8 cellular contexts compared by ENCODE assay signal in the genomic region with DNA sequence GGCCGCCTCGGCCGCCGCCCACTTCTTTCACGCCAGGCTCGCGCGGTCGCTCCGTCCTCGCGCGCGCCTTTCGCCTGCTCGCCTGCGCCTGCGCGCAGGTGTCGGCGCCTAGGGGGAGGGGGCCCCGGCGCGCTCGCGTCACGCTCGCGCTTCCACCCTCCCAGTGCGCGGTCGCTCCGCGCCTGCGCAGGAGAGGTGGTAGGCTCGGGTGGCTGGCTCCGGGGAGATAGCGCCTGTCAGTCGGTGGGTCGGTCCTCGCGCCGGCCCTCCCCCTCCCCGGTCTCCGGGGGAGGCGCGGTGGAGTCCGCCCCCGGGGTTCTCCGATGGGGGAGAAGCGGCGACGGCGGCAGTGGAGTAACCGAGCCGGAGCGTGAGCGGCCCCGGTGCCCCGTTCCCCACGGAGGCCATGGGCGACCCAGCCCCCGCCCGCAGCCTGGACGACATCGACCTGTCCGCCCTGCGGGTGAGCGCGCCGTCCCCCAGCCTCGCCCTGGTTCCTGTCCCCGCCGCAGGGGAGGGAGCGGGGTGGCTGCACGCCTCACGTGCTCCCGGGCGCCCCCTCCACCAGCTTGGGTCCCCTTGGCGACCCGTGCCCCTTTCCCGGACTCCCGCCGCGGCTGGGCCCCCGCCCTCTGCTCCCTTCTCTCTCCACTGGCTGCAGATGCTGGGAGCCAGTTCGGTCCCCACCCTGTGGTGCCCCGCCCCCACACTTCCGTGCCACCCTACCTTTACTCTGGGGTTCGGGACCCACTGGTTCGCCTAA.
DNase-seq lines count a peak whose midpoint lies in the region; ATAC-seq and TF ChIP-seq lines count a peak whose summit lies in the region.

A gene (plus strand): TSS at position 163 of the 763 bp plus-strand sequence. CDS start 244 bp downstream, at position 407.

- peak within 1 kb of the TSS; percentile 90 to 94 (median 94) for H3K27ac Mint-ChIP-seq in nephron

- CTCF ChIA-PET in RWPE1 (lab: Yijun Ruan, JAX), result interaction anchor here (0.6 kb wide), 1 partner anchor 15 kb away, joined by 3 read pairs; no protein-coding TSS in a partner anchor

- peak within 1 kb of the TSS; percentile 86 to 97 (median 91) for H3K4me3 Mint-ChIP-seq in nephron

- H3K4me1 ChIP-seq in DND-41 (ENCODE audit: insufficient read depth, low read length), result peaks cover 21% of the 10 kb centered on the region

- peak within 1 kb of the TSS; percentile 82 for H3K9ac ChIP-seq in DND-41 (ENCODE audit: low read depth, low read length)

- H3K27me3 Mint-ChIP-seq in nephron (ENCODE audit: low read depth), result no peaks in the 10 kb centered on the region

- peaks cover 43% of the 10 kb centered on the region for H3K79me2 ChIP-seq in DND-41 (ENCODE audit: insufficient read depth, low read length)

- peak within 1 kb of the TSS; percentile 64 for H3K27ac ChIP-seq in DND-41 (ENCODE audit: low read length)
- peak within 1 kb of the TSS; percentile 59 for H3K27ac ChIP-seq in KOPT-K1 (ENCODE audit: low read depth, low read length, poor library complexity, severe bottlenecking)
- H3K27ac ChIP-seq in RWPE1, result peak within 1 kb of the TSS; percentile 92

- H4K20me1 ChIP-seq in DND-41 (ENCODE audit: insufficient read depth, low read length), result peaks cover 39% of the 10 kb centered on the region

- TF ChIP-seq CTCF in DND-41 (IDR thresholded peaks at IDR 0.05; ENCODE audit: borderline replicate concordance, extremely low read depth, low read length, poor library complexity, severe bottlenecking), result no peak
- no peak for TF ChIP-seq CTCF in RWPE1 (conservative IDR thresholded peaks at IDR 0.05; ENCODE audit: low read depth)
- no peak for TF ChIP-seq CTCF in nephron (IDR thresholded peaks at IDR 0.05; ENCODE audit: unreplicated experiment in 3 of 3)

- peak within 1 kb of the TSS; percentile 77 for H2AFZ ChIP-seq in DND-41 (ENCODE audit: low read depth, low read length)

- ATAC-seq in DND-41 (ENCODE audit: insufficient read depth, low read depth) (peak; percentile 84), GM21737 (IDR thresholded peaks at IDR 0.05; ENCODE audit: unreplicated experiment) (peak; percentile 88)
- ATAC-seq in stimulated activated naive CD8-positive, alpha-beta T cell treated with anti-CD3 and anti-CD28 coated beads, Interleukin-15, Interleukin-2, amounts not matched to agents 100 U/mL and 50 U/mL, for 24 hours, result peak; percentile 91

- POLR2A ChIA-PET in RWPE1 (lab: Yijun Ruan, JAX; ENCODE audit: low non-redundant PET), result no interaction called here

- H3K36me3 ChIP-seq in DND-41 (ENCODE audit: insufficient read depth, low read length) (peaks cover 6% of the 10 kb centered on the region; the same call in 1 of the 2 replicates), KOPT-K1 (ENCODE audit: insufficient read depth, low read length) (no peaks in the 10 kb centered on the region)

- peak; percentile 90 for DNase-seq in DND-41
- peak; percentile 99 for DNase-seq in RWPE1 (ENCODE audit: low spot score)
- DNase-seq in activated T-helper 9 cell treated with anti-CD3 and anti-CD28 coated beads, Interleukin-2, amount 50 U/mL, for 16 hours (ENCODE audit: low read depth), result peak; percentile 86
- peak; percentile 90 for DNase-seq in fibroblast of peridontal ligament (ENCODE audit: extremely low read depth)
- DNase-seq in stimulated activated naive CD8-positive, alpha-beta T cell treated with anti-CD3 and anti-CD28 coated beads, Interleukin-15, Interleukin-2, amounts not matched to agents 100 U/mL and 50 U/mL, for 24 hours, result peak; percentile 91

- H3K9me3 ChIP-seq in DND-41 (ENCODE audit: insufficient read depth, low read length, severe bottlenecking), result no peaks in the 10 kb centered on the region
- no peaks in the 10 kb centered on the region for H3K9me3 ChIP-seq in KOPT-K1 (ENCODE audit: insufficient read depth, low read length, poor library complexity, severe bottlenecking)

- no peaks in the 10 kb centered on the region for H3K36me3 Mint-ChIP-seq in nephron (ENCODE audit: low read depth)

- peak within 1 kb of the TSS; percentile 94 for H3K4me2 ChIP-seq in DND-41 (ENCODE audit: insufficient read depth, low read length)

- peak within 1 kb of the TSS; percentile 76 to 89 for H3K4me3 ChIP-seq in DND-41 (ENCODE audit: low read depth in 1 of 2, low read length in 2 of 2)

- H3K9me3 Mint-ChIP-seq in nephron, result no peaks in the 10 kb centered on the region

- no peaks in the 10 kb centered on the region for H3K27me3 ChIP-seq in DND-41 (ENCODE audit: insufficient read depth, low read length, poor library complexity)

- H3K4me1 Mint-ChIP-seq in nephron, result peaks cover 35% of the 10 kb centered on the region

Comparison
In these comparisons a context has a peak if more than half of its experiments do, and no peak if none do; other contexts are left out.
1. Peak in every context shown above with its lines: DNase-seq, ATAC-seq, H3K4me3 ChIP-seq and H3K27ac ChIP-seq.